8 cellular contexts compared by ENCODE assay signal in genomic region chr1:202349263-202349928, GRCh38. TPM values are rescaled to one million over a fixed set of nuclear protein-coding genes. Genes with fewer than 3 reads are reported as not detected.
DNase-seq lines count a peak whose midpoint lies in the region; ATAC-seq and TF ChIP-seq lines count a peak whose summit lies in the region.

No MANE protein-coding gene starts in this region.

- H3K4me3 ChIP-seq in SK-N-SH (ENCODE audit: low read depth in 2 of 2, low read length in 1 of 2) (peak overlapping the region; percentile 86 to 99), ectodermal cell (ENCODE audit: insufficient read depth, low read depth, low read length) (peak overlapping the region; percentile 56), mesenchymal stem cell (ENCODE audit: insufficient read depth in 1 of 2, low read depth in 1 of 2, low read length in 2 of 2) (peak overlapping the region; percentile 86 to 93)

- H3K9me2 ChIP-seq in SK-N-SH = no peaks in the 10 kb centered on the region

- H2BK15ac ChIP-seq in mesenchymal stem cell (ENCODE audit: low read depth, poor library complexity, severe bottlenecking) = no peak overlapping the region

- peak overlapping the region in 1 of 2 experiments; percentile 94 for H3K14ac ChIP-seq in mesenchymal stem cell (ENCODE audit: low read length in 2 of 2)

- POLR2A ChIA-PET in SK-N-SH (lab: Yijun Ruan, JAX) = interaction anchor here (0.7 to 1.1 kb wide), 2 partner anchors 147 to 276 kb away, joined by 3 to 4 read pairs; no protein-coding TSS in a partner anchor

- H3K79me1 ChIP-seq in mesenchymal stem cell (replicated peaks; ENCODE audit: low read length, poor library complexity, severe bottlenecking) = peaks cover 15% of the 10 kb centered on the region

- no peaks in the 10 kb centered on the region for H3K9me3 Mint-ChIP-seq in type B pancreatic cell

- H3K27ac ChIP-seq in SK-N-SH (ENCODE audit: low read depth in 2 of 2, low read length in 1 of 2) = peak overlapping the region; percentile 76 to 85
- H3K27ac ChIP-seq in ectodermal cell (ENCODE audit: insufficient read depth, low read depth, low read length, poor library complexity, severe bottlenecking) = peak overlapping the region; percentile 50
- no peak overlapping the region for H3K27ac ChIP-seq in mesenchymal stem cell (ENCODE audit: low read length, poor library complexity, severe bottlenecking)

- H3K4ac ChIP-seq in mesenchymal stem cell (ENCODE audit: low read depth in 1 of 2, low read length in 2 of 2) = no peak overlapping the region

- WGBS in SK-N-SH (ENCODE audit: low lambda C conversion rate) = 7% methylated on average over 10 of the region's 10 CpGs
- 15 to 19% methylated on average over 9 to 10 of the region's 10 CpGs for WGBS in ectodermal cell, 2 experiments
- WGBS in mesenchymal stem cell = 17% methylated on average over 8 of the region's 10 CpGs

- H3K27me3 ChIP-seq in SK-N-SH (ENCODE audit: insufficient read depth) (no peaks in the 10 kb centered on the region), ectodermal cell (ENCODE audit: control insufficient read depth, insufficient read depth, low read length, poor library complexity, severe bottlenecking) (no peaks in the 10 kb centered on the region), mesenchymal stem cell (ENCODE audit: control insufficient read depth in 1 of 2, insufficient read depth in 1 of 2, low read length in 2 of 2) (no peaks in the 10 kb centered on the region)

- peak overlapping the region; percentile 95 for H3K4me3 Mint-ChIP-seq in type B pancreatic cell

- H2AK5ac ChIP-seq in mesenchymal stem cell (ENCODE audit: low read length, severe bottlenecking) = no peak overlapping the region

- CTCF ChIA-PET in SK-N-SH (lab: Yijun Ruan, JAX) = interaction anchor here (0.9 to 1.9 kb wide), 4 partner anchors 11 to 371 kb away, joined by 3 to 6 read pairs (median 4); no protein-coding TSS in a partner anchor

- H2AFZ ChIP-seq in SK-N-SH (ENCODE audit: low read depth) (peak overlapping the region; percentile 86), mesenchymal stem cell (ENCODE audit: low read depth, low read length) (peak overlapping the region; percentile 92)

- H4K8ac ChIP-seq in mesenchymal stem cell (ENCODE audit: low read length) = no peak overlapping the region

- H2BK5ac ChIP-seq in mesenchymal stem cell (ENCODE audit: low read depth, low read length, poor library complexity, severe bottlenecking) = no peak overlapping the region

- no peak for TF ChIP-seq EP300 in SK-N-SH (IDR thresholded peaks at IDR 0.05; ENCODE audit: borderline replicate concordance in 1 of 2, low read depth in 1 of 2, low read length in 1 of 2)

- DNase-seq in Daoy (ENCODE audit: low read depth) (peak; percentile 11), SK-N-SH (peak; percentile 72), mesenchymal stem cell (peak; percentile 95), type B pancreatic cell (ENCODE audit: extremely low spot score, unreplicated experiment) (no peak), NCI-H128 (lab: John Stamatoyannopoulos, UW; ENCODE audit: unreplicated experiment) (no peak)
- no peak for DNase-seq in stimulated activated CD8-positive, alpha-beta memory T cell treated with anti-CD3 and anti-CD28 coated beads, Interleukin-4, amount 100 ng/mL, for 48 hours

- peak overlapping the region; percentile 92 for H3K27ac Mint-ChIP-seq in type B pancreatic cell

- ATAC-seq in HG03135 (IDR thresholded peaks at IDR 0.05; ENCODE audit: unreplicated experiment) = peak; percentile 19

- peaks cover 42% of the 10 kb centered on the region for H3K79me2 ChIP-seq in SK-N-SH (ENCODE audit: insufficient read depth)

- H3F3A ChIP-seq in SK-N-SH (replicated peaks; ENCODE audit: insufficient read depth) = no peaks in the 10 kb centered on the region

- H4K91ac ChIP-seq in mesenchymal stem cell (ENCODE audit: low read length) = no peak overlapping the region

- no peak overlapping the region for H2BK120ac ChIP-seq in mesenchymal stem cell (ENCODE audit: low read depth, low read length)

- H3K4me1 ChIP-seq in SK-N-SH (ENCODE audit: control insufficient read depth in 1 of 2, insufficient read depth in 2 of 2, low read depth in 1 of 2, low read length in 1 of 2) (peaks cover 5 to 8% of the 10 kb centered on the region in 2 experiments; a peak in 3 of 4 replicates), ectodermal cell (ENCODE audit: control insufficient read depth, insufficient read depth, low read length) (no peaks in the 10 kb centered on the region), mesenchymal stem cell (ENCODE audit: control insufficient read depth, insufficient read depth, low read depth, low read length) (no peaks in the 10 kb centered on the region)

- H3K4me2 ChIP-seq in SK-N-SH (peak overlapping the region; percentile 92), mesenchymal stem cell (ENCODE audit: low read length, poor library complexity, severe bottlenecking) (peak overlapping the region; percentile 84)

- TF ChIP-seq RAD21 in SK-N-SH (IDR thresholded peaks at IDR 0.05; ENCODE audit: low read length) = no peak

- no peaks in the 10 kb centered on the region for H3K36me3 Mint-ChIP-seq in type B pancreatic cell

- no peaks in the 10 kb centered on the region for H4K20me1 ChIP-seq in SK-N-SH (ENCODE audit: insufficient read depth)

- H3K27me3 Mint-ChIP-seq in type B pancreatic cell = no peaks in the 10 kb centered on the region

- H3K9me3 ChIP-seq in SK-N-SH (no peaks in the 10 kb centered on the region), ectodermal cell (ENCODE audit: control insufficient read depth, low read length) (no peaks in the 10 kb centered on the region), mesenchymal stem cell (ENCODE audit: control insufficient read depth, low read length) (no peaks in the 10 kb centered on the region)

- H3K23ac ChIP-seq in mesenchymal stem cell (ENCODE audit: low read length in 2 of 2) = peak overlapping the region; percentile 1 to 37

- H3K36me3 ChIP-seq in SK-N-SH (replicated peaks in 1 of 2; ENCODE audit: control insufficient read depth in 1 of 2, insufficient read depth in 2 of 2, low read length in 1 of 2) (no peaks in the 10 kb centered on the region), ectodermal cell (ENCODE audit: control insufficient read depth, insufficient read depth, low read length) (no peaks in the 10 kb centered on the region), mesenchymal stem cell (ENCODE audit: control insufficient read depth in 1 of 2, insufficient read depth in 2 of 2, low read depth in 1 of 2, low read length in 2 of 2) (no peaks in the 10 kb centered on the region)

- TF ChIP-seq CTCF in SK-N-SH (IDR thresholded peaks at IDR 0.05) = no peak
- TF ChIP-seq CTCF in type B pancreatic cell (conservative IDR thresholded peaks at IDR 0.05) = no peak

- H2BK12ac ChIP-seq in mesenchymal stem cell (ENCODE audit: low read length in 2 of 2) = no peak overlapping the region

- peak overlapping the region; percentile 77 for H3K9ac ChIP-seq in SK-N-SH
- peak overlapping the region; percentile 97 for H3K9ac ChIP-seq in mesenchymal stem cell (ENCODE audit: low read length)

- H3K4me1 Mint-ChIP-seq in type B pancreatic cell (ENCODE audit: unreplicated experiment) = peaks cover 14% of the 10 kb centered on the region

- H3K18ac ChIP-seq in mesenchymal stem cell (ENCODE audit: low read depth in 1 of 2, low read length in 2 of 2) = peak overlapping the region in 1 of 2 experiments; percentile 75

TF ChIP-seq in SK-N-SH, 30 proteins besides CTCF, POLR2A, EP300 and RAD21 (continues in another document):
- TF ChIP-seq TCF12 (IDR thresholded peaks at IDR 0.05) (no peak), RFX5 (IDR thresholded peaks at IDR 0.05; ENCODE audit: low read length) (peak; percentile 60; the same call in 1 of the 2 replicates)

RNA-seq across cellular contexts. Expression of gene PPP1R12B, which starts 0.9 kb away (rescaled TPM):
- total RNA-seq in Daoy (2014; rRNA removed; shearing (Covaris generic)) = 8.4 and 12.5 TPM in 2 replicates
- polyA plus RNA-seq in SK-N-SH (2012; rRNA removed) = 2.8 and 5.3 TPM in 2 replicates
- 2.5 and 3.5 TPM in 2 replicates for polyA plus RNA-seq in SK-N-SH (2012; cell fraction: cytosol; rRNA removed)
- 12.3 and 12.6 TPM in 2 replicates for polyA plus RNA-seq in SK-N-SH (2012; cell fraction: nucleus; rRNA removed)
- 17.2 TPM for polyA plus RNA-seq in ectodermal cell (2013, experiment 1 of 4)
- 15.8 TPM for polyA plus RNA-seq in ectodermal cell (2013, experiment 2 of 4)
- 11.1 TPM for polyA plus RNA-seq in ectodermal cell (2013, experiment 3 of 4)
- polyA plus RNA-seq in ectodermal cell (2013, experiment 4 of 4) = 10.3 TPM
- polyA plus RNA-seq in mesenchymal stem cell (2013, experiment 1 of 2) = 4.8 TPM
- 3.0 TPM for polyA plus RNA-seq in mesenchymal stem cell (2013, experiment 2 of 2)
- total RNA-seq in type B pancreatic cell (ENCODE audit: low replicate concordance) = 22.2 and 31.2 TPM in 2 replicates

RNA-seq across cellular contexts. Expression of gene UBE2T, which starts 7.7 kb away (rescaled TPM):
- total RNA-seq in Daoy (2014; rRNA removed; shearing (Covaris generic)) = 182 and 196 TPM in 2 replicates
- 72.2 and 88.7 TPM in 2 replicates for polyA plus RNA-seq in SK-N-SH (2012; rRNA removed)
- 80.7 and 86.7 TPM in 2 replicates for polyA plus RNA-seq in SK-N-SH (2012; cell fraction: cytosol; rRNA removed)
- 23.7 and 35.6 TPM in 2 replicates for polyA plus RNA-seq in SK-N-SH (2012; cell fraction: nucleus; rRNA removed)
- 97.2 TPM for polyA plus RNA-seq in ectodermal cell (2013, experiment 1 of 4)
- 95.6 TPM for polyA plus RNA-seq in ectodermal cell (2013, experiment 2 of 4)
- 100 TPM for polyA plus RNA-seq in ectodermal cell (2013, experiment 3 of 4)
- polyA plus RNA-seq in ectodermal cell (2013, experiment 4 of 4) = 98.6 TPM
- polyA plus RNA-seq in mesenchymal stem cell (2013, experiment 1 of 2) = 18.5 TPM
- polyA plus RNA-seq in mesenchymal stem cell (2013, experiment 2 of 2) = 19.1 TPM
- total RNA-seq in type B pancreatic cell (ENCODE audit: low replicate concordance) = 21.5 and 39.1 TPM in 2 replicates

Comparison
In these comparisons a context has a peak if more than half of its experiments do, and no peak if none do; other contexts are left out.
1. DNase-seq: peak in Daoy (single experiment), SK-N-SH (single experiment) and mesenchymal stem cell (single experiment); none in type B pancreatic cell (single experiment), stimulated activated CD8-positive, alpha-beta memory T cell treated with anti-CD3 and anti-CD28 coated beads, Interleukin-4, amount 100 ng/mL, for 48 hours (single experiment) and NCI-H128 (single experiment).
2. Peak in every context shown above with its lines, with median percentiles within 50 percentile points of each other: H3K4me3 ChIP-seq.